8 cellular contexts compared by ENCODE assay signal in the genomic region with DNA sequence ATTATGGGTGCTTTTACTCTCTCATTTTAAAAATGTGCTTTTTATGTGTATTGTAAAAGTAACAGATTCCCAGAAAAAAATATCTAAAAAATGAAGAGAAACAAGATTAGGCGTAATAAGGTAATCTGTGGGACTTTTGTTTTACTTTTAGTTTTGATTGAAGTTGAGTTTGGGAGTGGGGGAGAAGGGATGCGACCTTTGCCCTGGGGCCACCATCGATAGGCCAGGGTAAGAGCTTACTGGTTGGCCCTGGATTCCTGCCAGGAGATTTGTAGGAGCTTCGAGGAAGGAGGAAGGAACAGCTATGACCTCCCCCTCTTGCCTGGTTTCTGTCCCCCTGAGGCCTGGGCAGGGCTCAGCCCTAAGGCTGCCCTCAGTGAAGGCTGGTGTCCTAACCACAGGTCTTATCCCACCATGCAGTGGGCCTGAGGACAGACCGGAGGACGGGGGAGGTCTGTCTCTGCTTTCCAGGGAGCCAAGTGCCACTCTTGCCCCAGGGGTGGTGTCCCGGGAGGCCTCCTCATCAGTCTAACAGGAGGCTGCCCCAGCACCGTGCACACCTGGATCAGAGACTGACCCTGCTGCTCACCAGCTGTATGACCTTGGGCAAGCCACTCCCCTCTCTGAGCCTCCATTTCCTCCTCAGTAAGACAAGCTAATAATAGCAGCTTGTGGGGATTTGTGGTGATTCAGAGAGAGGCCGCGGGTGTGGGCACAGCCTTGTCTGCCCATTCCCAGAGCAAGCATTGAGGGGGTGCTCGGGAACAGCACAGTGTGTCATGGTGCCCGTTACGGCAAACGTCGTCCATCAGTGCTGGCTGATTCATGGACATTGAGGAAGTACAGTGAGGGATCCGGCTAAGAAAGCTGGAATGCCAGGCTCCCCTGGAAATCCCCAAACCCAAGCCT. TPM values are rescaled to one million over a fixed set of nuclear protein-coding genes. Genes with fewer than 3 reads are reported as not detected.
DNase-seq lines count a peak whose midpoint lies in the region; FAIRE-seq and TF ChIP-seq lines count a peak whose summit lies in the region.

No MANE protein-coding gene starts in this region.

- peak; percentile 87 for DNase-seq in HuH-7 (ENCODE audit: low spot score)
- peak; percentile 56 to 92 (median 86) for DNase-seq in adrenal gland
- DNase-seq in kidney, result peak; percentile 94
- peak; percentile 74 to 93 for DNase-seq in tibial artery
- DNase-seq in middle frontal gyrus (ENCODE audit: extremely low spot score, low spot score), result no peak
- DNase-seq in NCI-H187 treated with DMSO at 0.1 percent for 48 hours (lab: John Stamatoyannopoulos, UW), result no peak
- no peak for DNase-seq in endothelial cell (ENCODE audit: low spot score)
- no peak for DNase-seq in activated naive CD4-positive, alpha-beta T cell treated with Interleukin-2 at 50 U/mL for 16 hours

- H3K9me3 ChIP-seq in adrenal gland (replicated peaks in 1 of 3) (no peaks in the 10 kb centered on the region), kidney (ENCODE audit: control insufficient read depth in 1 of 2, low read length in 2 of 2) (no peaks in the 10 kb centered on the region), tibial artery (no peaks in the 10 kb centered on the region)

- intact Hi-C loops in adrenal gland (cut with DNase I), result no loop called here
- intact Hi-C loops in kidney (cut with DNase I), result no loop called here
- intact Hi-C loops in tibial artery (cut with DNase I; ENCODE audit: low total_unique reads), result no loop called here

- peak overlapping the region in 1 of 2 donors; percentile 67 for H3K9ac ChIP-seq in kidney (ENCODE audit: low read length in 2 of 2)

- WGBS in adrenal gland, 4 donors, result 25 to 41% (median 29%) methylated on average over 5 to 16 of the region's 16 CpGs

- peaks cover 0 to 42% of the 10 kb centered on the region in 2 donors for H3K36me3 ChIP-seq in adrenal gland (replicated peaks in 1 of 2)
- peaks cover 0 to 2% of the 10 kb centered on the region in 2 donors for H3K36me3 ChIP-seq in kidney (ENCODE audit: control insufficient read depth in 1 of 2, insufficient read depth in 2 of 2, low read length in 2 of 2)
- H3K36me3 ChIP-seq in tibial artery, result peaks cover 67 to 78% (median 72%) of the 10 kb centered on the region in 3 donors

- no peaks in the 10 kb centered on the region for H3K27me3 ChIP-seq in adrenal gland
- no peaks in the 10 kb centered on the region for H3K27me3 ChIP-seq in tibial artery

- H3K9me3 Mint-ChIP-seq in endothelial cell (ENCODE audit: unreplicated experiment), result no peaks in the 10 kb centered on the region

- peaks cover 12 to 32% of the 10 kb centered on the region in 2 donors for H3K4me1 ChIP-seq in adrenal gland (replicated peaks in 1 of 2)
- peaks cover 22 to 29% of the 10 kb centered on the region in 2 donors for H3K4me1 ChIP-seq in kidney (ENCODE audit: control insufficient read depth in 1 of 2, insufficient read depth in 1 of 2, low read depth in 1 of 2, low read length in 2 of 2)
- peaks cover 10 to 40% (median 32%) of the 10 kb centered on the region in 4 donors for H3K4me1 ChIP-seq in tibial artery

- peaks cover 7% of the 10 kb centered on the region for H3K27me3 Mint-ChIP-seq in endothelial cell (ENCODE audit: unreplicated experiment)

- peak overlapping the region; percentile 26 to 92 (median 60) for H3K27ac ChIP-seq in adrenal gland
- peak overlapping the region; percentile 79 to 86 for H3K27ac ChIP-seq in kidney (ENCODE audit: low read depth in 2 of 2, low read length in 2 of 2)
- H3K27ac ChIP-seq in tibial artery, result peak overlapping the region; percentile 84 to 87

- H3K4me3 ChIP-seq in adrenal gland (no peak overlapping the region), kidney (ENCODE audit: low read length in 2 of 2) (no peak overlapping the region), tibial artery (no peak overlapping the region)

- no peak for FAIRE-seq in kidney (lab: Jason Lieb, UNC)

- peaks cover 56% of the 10 kb centered on the region for H3K36me3 Mint-ChIP-seq in endothelial cell (ENCODE audit: low read depth, unreplicated experiment)

- H3K4me1 Mint-ChIP-seq in endothelial cell (ENCODE audit: unreplicated experiment), result peaks cover 27% of the 10 kb centered on the region

- no peak for TF ChIP-seq CTCF in adrenal gland (IDR thresholded peaks at IDR 0.05)
- TF ChIP-seq CTCF in kidney (IDR thresholded peaks at IDR 0.05; ENCODE audit: borderline replicate concordance, extremely low read depth, insufficient read depth), result no peak
- no peak for TF ChIP-seq CTCF in tibial artery (IDR thresholded peaks at IDR 0.05)
- no peak for TF ChIP-seq CTCF in endothelial cell (IDR thresholded peaks at IDR 0.05; ENCODE audit: unreplicated experiment)

- peak in 1 of 2 donors; percentile 47 for TF ChIP-seq POLR2A in adrenal gland (IDR thresholded peaks at IDR 0.05)

- no peak overlapping the region for H3K27ac Mint-ChIP-seq in endothelial cell (ENCODE audit: unreplicated experiment)

- H3K4me3 Mint-ChIP-seq in endothelial cell (ENCODE audit: unreplicated experiment), result no peak overlapping the region

RNA-seq across cellular contexts. Expression of a gene that starts 21.2 kb away (rescaled TPM):
- 100 to 1,000 TPM in 6 of 8 donors, 10 to 100 TPM in 2; 41.9 to 262 (median 149) TPM for total RNA-seq in adrenal gland
- polyA plus RNA-seq in adrenal gland, result 10 to 100 TPM; 32.1 to 60.8 (median 46.9) TPM
- 611 TPM for total RNA-seq in kidney
- polyA plus RNA-seq in kidney (ENCODE audit: insufficient read depth, low read depth, low replicate concordance), result 44.6 TPM
- total RNA-seq in endothelial cell (ENCODE audit: unreplicated experiment), result 216 TPM

Comparison
In these comparisons a context has a peak if more than half of its experiments do, and no peak if none do; other contexts are left out.
1. DNase-seq: peak in HuH-7 (single experiment), adrenal gland (7 of 7), kidney (single experiment) and tibial artery (2 of 2); none in middle frontal gyrus (single experiment), NCI-H187 treated with DMSO at 0.1 percent for 48 hours (single experiment), endothelial cell (single experiment) and activated naive CD4-positive, alpha-beta T cell treated with Interleukin-2 at 50 U/mL for 16 hours (single experiment).
2. Peak in every context shown above with its lines, with median percentiles within 50 percentile points of each other: H3K27ac ChIP-seq.